In genomic region chrX:118437283-118437682, GRCh38 we compare ENCODE assay signal across 19 cellular contexts.
"Had no signal": no experiment of that assay in that cellular context is flagged by ENCODE, and none has a peak within 500 bp of the region (broad histone marks: within the 10 kb centered on the region; RNA-seq: fewer than 3 reads in every experiment).

No MANE protein-coding gene starts in this region.

- H3K27ac ChIP-seq: ascending aorta, brain microvascular endothelial cell, esophagus muscularis mucosa, foreskin keratinocyte, prostate gland, right atrium auricular region, tibial artery had no signal

- ATAC-seq: activated CD8-positive, alpha-beta T cell treated with anti-CD3 and anti-CD28 coated beads, Interleukin-2, amount 10 ng/mL, durations not matched to agents 7 days and 5 days; foreskin keratinocyte; left lobe of liver; natural killer cell; stimulated activated effector memory CD8-positive, alpha-beta T cell treated with anti-CD3 and anti-CD28 coated beads, Interleukin-12 subunit alpha, Interleukin-12 subunit beta, amount 100 ng/mL, for 72 hours; stimulated activated naive CD8-positive, alpha-beta T cell treated with anti-CD3 and anti-CD28 coated beads, Interleukin-15, amount 100 ng/mL, for 72 hours had no signal

- H3K27me3 Mint-ChIP-seq: activated CD4-positive, alpha-beta T cell treated with anti-CD3 and anti-CD28 coated beads, Interleukin-2, amount 10 ng/mL, durations not matched to agents 24 days and 14 days; activated naive CD4-positive, alpha-beta T cell treated with anti-CD3 and anti-CD28 coated beads, Interleukin-2, amount 50 U/mL, for 24 hours; stimulated activated naive CD8-positive, alpha-beta T cell treated with anti-CD3 and anti-CD28 coated beads, Interleukin-15, amount 100 ng/mL, for 72 hours had no signal

- H3K27me3 ChIP-seq: ascending aorta, brain microvascular endothelial cell, esophagus muscularis mucosa, foreskin keratinocyte, right atrium auricular region, tibial artery had no signal

- H3K9me3 ChIP-seq: ascending aorta, esophagus muscularis mucosa, prostate gland, right atrium auricular region, tibial artery had no signal

- H3K9me3 Mint-ChIP-seq: activated CD4-positive, alpha-beta T cell treated with anti-CD3 and anti-CD28 coated beads, Interleukin-2, amount 10 ng/mL, durations not matched to agents 24 days and 14 days; activated naive CD4-positive, alpha-beta T cell treated with anti-CD3 and anti-CD28 coated beads, Interleukin-2, amount 50 U/mL, for 24 hours; natural killer cell; stimulated activated effector memory CD8-positive, alpha-beta T cell treated with anti-CD3 and anti-CD28 coated beads, Interleukin-12 subunit alpha, Interleukin-12 subunit beta, amount 100 ng/mL, for 72 hours; stimulated activated naive CD8-positive, alpha-beta T cell treated with anti-CD3 and anti-CD28 coated beads, Interleukin-15, amount 100 ng/mL, for 72 hours; T-helper 1 cell treated with Interleukin-12 subunit alpha and Interleukin-12 subunit beta and Interleukin-4 antibody, amounts not matched to agents 30 μg/mL and 1 μg/mL, for 36 hours had no signal

- DNase-seq: activated CD4-positive, alpha-beta T cell treated with anti-CD3 and anti-CD28 coated beads, Interleukin-2, amount 10 ng/mL, durations not matched to agents 24 days and 14 days; activated CD8-positive, alpha-beta T cell treated with anti-CD3 and anti-CD28 coated beads, Interleukin-2, amount 10 ng/mL, durations not matched to agents 7 days and 5 days; activated gamma-delta T cell treated with Interleukin-2 at 50 U/mL for 16 hours; brain microvascular endothelial cell; caudate nucleus; foreskin keratinocyte; midbrain; natural killer cell; stimulated activated CD4-positive, alpha-beta T cell treated with anti-CD3 and anti-CD28 coated beads, Interleukin-12 subunit alpha, Interleukin-12 subunit beta, amount 100 ng/mL, for 4 hours; stimulated activated naive CD8-positive, alpha-beta T cell treated with anti-CD3 and anti-CD28 coated beads, Interleukin-15, amount 100 ng/mL, for 72 hours; tibial artery had no signal

- H3K4me3 Mint-ChIP-seq: activated CD4-positive, alpha-beta T cell treated with anti-CD3 and anti-CD28 coated beads, Interleukin-2, amount 10 ng/mL, durations not matched to agents 24 days and 14 days; activated CD8-positive, alpha-beta T cell treated with anti-CD3 and anti-CD28 coated beads, Interleukin-2, amount 10 ng/mL, durations not matched to agents 7 days and 5 days; activated naive CD4-positive, alpha-beta T cell treated with anti-CD3 and anti-CD28 coated beads, Interleukin-2, amount 50 U/mL, for 24 hours; natural killer cell; stimulated activated effector memory CD8-positive, alpha-beta T cell treated with anti-CD3 and anti-CD28 coated beads, Interleukin-12 subunit alpha, Interleukin-12 subunit beta, amount 100 ng/mL, for 72 hours; stimulated activated naive CD8-positive, alpha-beta T cell treated with anti-CD3 and anti-CD28 coated beads, Interleukin-15, amount 100 ng/mL, for 72 hours; T-helper 1 cell treated with Interleukin-12 subunit alpha and Interleukin-12 subunit beta and Interleukin-4 antibody, amounts not matched to agents 30 μg/mL and 1 μg/mL, for 36 hours had no signal

- H3K36me3 Mint-ChIP-seq: natural killer cell had no signal

- H3K4me1 ChIP-seq: ascending aorta, esophagus muscularis mucosa, prostate gland, right atrium auricular region, tibial artery had no signal

- H3K36me3 ChIP-seq: prostate gland had no signal

- H3K27ac Mint-ChIP-seq: activated CD4-positive, alpha-beta T cell treated with anti-CD3 and anti-CD28 coated beads, Interleukin-2, amount 10 ng/mL, durations not matched to agents 24 days and 14 days; activated naive CD4-positive, alpha-beta T cell treated with anti-CD3 and anti-CD28 coated beads, Interleukin-2, amount 50 U/mL, for 24 hours; natural killer cell; stimulated activated effector memory CD8-positive, alpha-beta T cell treated with anti-CD3 and anti-CD28 coated beads, Interleukin-12 subunit alpha, Interleukin-12 subunit beta, amount 100 ng/mL, for 72 hours; T-helper 1 cell treated with Interleukin-12 subunit alpha and Interleukin-12 subunit beta and Interleukin-4 antibody, amounts not matched to agents 30 μg/mL and 1 μg/mL, for 36 hours had no signal

- H3K4me3 ChIP-seq: ascending aorta, esophagus muscularis mucosa, prostate gland, right atrium auricular region, tibial artery had no signal

- H3K4me1 Mint-ChIP-seq: activated CD4-positive, alpha-beta T cell treated with anti-CD3 and anti-CD28 coated beads, Interleukin-2, amount 10 ng/mL, durations not matched to agents 24 days and 14 days; activated naive CD4-positive, alpha-beta T cell treated with anti-CD3 and anti-CD28 coated beads, Interleukin-2, amount 50 U/mL, for 24 hours; natural killer cell; stimulated activated effector memory CD8-positive, alpha-beta T cell treated with anti-CD3 and anti-CD28 coated beads, Interleukin-12 subunit alpha, Interleukin-12 subunit beta, amount 100 ng/mL, for 72 hours; stimulated activated naive CD8-positive, alpha-beta T cell treated with anti-CD3 and anti-CD28 coated beads, Interleukin-15, amount 100 ng/mL, for 72 hours had no signal
